ENCODE assay signal across 25 cellular contexts in the genomic region with DNA sequence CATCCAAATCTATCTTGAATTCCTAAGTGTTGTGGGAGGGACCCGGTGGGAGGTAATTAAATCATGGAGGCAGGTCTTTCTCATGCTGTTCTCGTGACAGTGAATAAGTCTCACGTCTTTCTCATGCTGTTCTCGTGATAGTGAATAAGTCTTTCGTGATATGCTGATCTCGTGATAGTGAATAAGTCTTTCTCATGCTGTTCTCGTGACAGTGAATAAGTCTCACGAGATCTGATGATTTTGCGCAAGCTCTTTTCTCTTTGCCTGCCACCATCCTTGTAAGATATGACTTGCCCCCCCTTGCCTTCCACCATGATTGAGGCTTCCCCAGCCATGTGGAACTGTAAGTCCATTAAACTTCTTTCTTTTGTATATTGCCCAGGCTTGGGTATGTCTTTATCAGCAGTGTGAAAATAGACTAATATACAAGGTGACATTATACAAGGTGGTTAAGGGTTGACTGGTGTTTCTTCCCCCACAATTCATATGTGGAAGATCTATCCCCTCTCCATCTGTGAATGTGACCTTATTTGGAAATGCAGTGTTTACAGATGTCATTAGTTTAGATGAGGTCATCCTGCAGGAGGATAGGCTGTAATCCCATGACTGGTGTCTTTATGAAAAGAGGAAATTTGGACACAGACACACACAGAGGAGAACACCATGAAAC. TPM values are rescaled to one million over a fixed set of nuclear protein-coding genes. Genes with fewer than 3 reads are reported as not detected.
DNase-seq lines count a peak whose midpoint lies in the region; ATAC-seq and TF ChIP-seq lines count a peak whose summit lies in the region.
"Had no signal": no experiment of that assay in that cellular context is flagged by ENCODE, and none has a peak within 500 bp of the region (broad histone marks: within the 10 kb centered on the region; RNA-seq: fewer than 3 reads in every experiment).

No MANE protein-coding gene starts in this region.

- ATAC-seq in activated CD8-positive, alpha-beta T cell treated with anti-CD3 and anti-CD28 coated beads for 36 hours: no peak
- no peak for ATAC-seq in HG02678 (IDR thresholded peaks at IDR 0.05; ENCODE audit: unreplicated experiment)
- ATAC-seq: HCT116; left cardiac atrium; SK-N-SH treated with all-trans-retinoic acid at 6 μM for 48 hours; stimulated activated memory B cell treated with anti-CD40 and anti-IgM and Interleukin-4, amounts not matched to agents 10 μg/mL and 1 μg/mL and 100 μg/mL, for 72 hours had no signal

- H3K27me3 Mint-ChIP-seq in progenitor cell of endocrine pancreas: no peaks in the 10 kb centered on the region
- H3K27me3 Mint-ChIP-seq in activated CD8-positive, alpha-beta T cell treated with anti-CD3 and anti-CD28 coated beads for 36 hours: no peaks in the 10 kb centered on the region
- H3K27me3 Mint-ChIP-seq: activated naive CD8-positive, alpha-beta T cell; stimulated activated memory B cell treated with anti-CD40 and anti-IgM and Interleukin-4, amounts not matched to agents 10 μg/mL and 1 μg/mL and 100 μg/mL, for 72 hours had no signal

- no peak overlapping the region for H3K4me3 Mint-ChIP-seq in progenitor cell of endocrine pancreas (ENCODE audit: low read depth)
- no peak overlapping the region for H3K4me3 Mint-ChIP-seq in activated CD8-positive, alpha-beta T cell treated with anti-CD3 and anti-CD28 coated beads for 36 hours
- H3K4me3 Mint-ChIP-seq: activated naive CD8-positive, alpha-beta T cell; dendritic cell treated with granulocyte-macrophage colony-stimulating factor and Interleukin-4, amounts not matched to agents 40 ng/mL and 50 ng/mL, for 4 days; IgD-negative memory B cell; memory B cell; stimulated activated memory B cell treated with anti-CD40 and anti-IgM and Interleukin-4, amounts not matched to agents 10 μg/mL and 1 μg/mL and 100 μg/mL, for 72 hours had no signal

- no peak overlapping the region for H3K4me3 ChIP-seq in fibroblast of villous mesenchyme (ENCODE audit: low read depth, low read length)
- H3K4me3 ChIP-seq: ascending aorta had no signal

- intact Hi-C loops in activated CD8-positive, alpha-beta T cell treated with anti-CD3 and anti-CD28 coated beads for 36 hours (cut with micrococcal nuclease): no loop called here

- POLR2A ChIA-PET in activated CD8-positive, alpha-beta T cell treated with anti-CD3 and anti-CD28 coated beads for 36 hours (lab: Charles Lee): no interaction called here

- DNase-seq in NCI-H510A treated with DMSO at 0.1 percent for 48 hours (lab: John Stamatoyannopoulos, UW) (peak; percentile 3), NCI-H510A (lab: John Stamatoyannopoulos, UW) (no peak), OCI-M1 (lab: John Stamatoyannopoulos, UW) (peak; percentile 50), fibroblast of villous mesenchyme (ENCODE audit: low read depth) (peak; percentile 46), progenitor cell of endocrine pancreas (ENCODE audit: low spot score, unreplicated experiment) (no peak)
- no peak for DNase-seq in activated CD8-positive, alpha-beta T cell treated with anti-CD3 and anti-CD28 coated beads for 36 hours
- no peak for DNase-seq in activated CD8-positive, alpha-beta memory T cell treated with anti-CD3 and anti-CD28 coated beads, Interleukin-2, amount 50 U/mL, for 4 hours
- DNase-seq: Caco-2; caudate nucleus; EL; head of caudate nucleus; left cardiac atrium; NCI-H1436 treated with DMSO at 0.1 percent for 48 hours; NCI-H2171 treated with DMSO at 0.1 percent for 48 hours; NCI-H526; stimulated activated CD4-positive, alpha-beta T cell treated with anti-CD3 and anti-CD28 coated beads, Interleukin-2, amount 100 ng/mL, for 48 hours had no signal

- peaks cover 23% of the 10 kb centered on the region for H3K9me3 Mint-ChIP-seq in progenitor cell of endocrine pancreas (ENCODE audit: low read depth)
- peaks cover 4% of the 10 kb centered on the region for H3K9me3 Mint-ChIP-seq in activated CD8-positive, alpha-beta T cell treated with anti-CD3 and anti-CD28 coated beads for 36 hours

- TF ChIP-seq CTCF in fibroblast of villous mesenchyme (IDR thresholded peaks at IDR 0.05; ENCODE audit: insufficient read depth, low read depth, low read length) (no peak), progenitor cell of endocrine pancreas (IDR thresholded peaks at IDR 0.05; ENCODE audit: unreplicated experiment) (no peak)
- no peak for TF ChIP-seq CTCF in activated CD8-positive, alpha-beta T cell treated with anti-CD3 and anti-CD28 coated beads for 36 hours (IDR thresholded peaks at IDR 0.05)

- CTCF ChIA-PET in activated CD8-positive, alpha-beta T cell treated with anti-CD3 and anti-CD28 coated beads for 36 hours (lab: Charles Lee): no interaction called here

- peaks cover 33% of the 10 kb centered on the region for H3K4me1 Mint-ChIP-seq in progenitor cell of endocrine pancreas (ENCODE audit: low read depth)
- H3K4me1 Mint-ChIP-seq in activated CD8-positive, alpha-beta T cell treated with anti-CD3 and anti-CD28 coated beads for 36 hours (ENCODE audit: low read depth): peaks cover 14% of the 10 kb centered on the region

- H3K27ac Mint-ChIP-seq in progenitor cell of endocrine pancreas: peak overlapping the region; percentile 84
- H3K27ac Mint-ChIP-seq in activated CD8-positive, alpha-beta T cell treated with anti-CD3 and anti-CD28 coated beads for 36 hours: no peak overlapping the region
- H3K27ac Mint-ChIP-seq: activated naive CD8-positive, alpha-beta T cell; dendritic cell treated with granulocyte-macrophage colony-stimulating factor and Interleukin-4, amounts not matched to agents 40 ng/mL and 50 ng/mL, for 4 days; IgD-negative memory B cell; memory B cell; stimulated activated memory B cell treated with anti-CD40 and anti-IgM and Interleukin-4, amounts not matched to agents 10 μg/mL and 1 μg/mL and 100 μg/mL, for 72 hours had no signal

- peaks cover 43% of the 10 kb centered on the region for H3K36me3 Mint-ChIP-seq in progenitor cell of endocrine pancreas (ENCODE audit: insufficient read depth)
- H3K36me3 Mint-ChIP-seq in activated CD8-positive, alpha-beta T cell treated with anti-CD3 and anti-CD28 coated beads for 36 hours (ENCODE audit: low read depth): peaks cover 2% of the 10 kb centered on the region
- H3K36me3 Mint-ChIP-seq: activated naive CD8-positive, alpha-beta T cell; IgD-negative memory B cell had no signal

RNA-seq across cellular contexts. Expression of a gene that starts 27.6 kb away (rescaled TPM):
- total RNA-seq in fibroblast of villous mesenchyme: 10.6 and 13.4 TPM in 2 replicates
- total RNA-seq in progenitor cell of endocrine pancreas: 76.8 and 82.1 TPM in 2 replicates
- 1 to 10 TPM in 1 of 2 experiments, under 1 TPM in 1; 0.98 to 1.2 TPM for total RNA-seq in activated CD8-positive, alpha-beta T cell treated with anti-CD3 and anti-CD28 coated beads for 36 hours

Comparison
In these comparisons a context has a peak if more than half of its experiments do, and no peak if none do; other contexts are left out.
1. DNase-seq: peak in NCI-H510A treated with DMSO at 0.1 percent for 48 hours (single experiment), OCI-M1 (single experiment) and fibroblast of villous mesenchyme (single experiment); none in NCI-H510A (single experiment), progenitor cell of endocrine pancreas (single experiment), activated CD8-positive, alpha-beta T cell treated with anti-CD3 and anti-CD28 coated beads for 36 hours (single experiment) and activated CD8-positive, alpha-beta memory T cell treated with anti-CD3 and anti-CD28 coated beads, Interleukin-2, amount 50 U/mL, for 4 hours (single experiment).